ENCODE assay signal across 21 cellular contexts in genomic region chr6:92577077-92577719, GRCh38.
DNase-seq lines count a peak whose midpoint lies in the region; ATAC-seq, FAIRE-seq and TF ChIP-seq lines count a peak whose summit lies in the region.
"Had no signal": no experiment of that assay in that cellular context is flagged by ENCODE, and none has a peak within 500 bp of the region (broad histone marks: within the 10 kb centered on the region; RNA-seq: fewer than 3 reads in every experiment).

No MANE protein-coding gene starts in this region.

- H3K27ac Mint-ChIP-seq in astrocyte (ENCODE audit: unreplicated experiment) = peak overlapping the region; percentile 88
- no peak overlapping the region for H3K27ac Mint-ChIP-seq in stimulated activated effector memory CD8-positive, alpha-beta T cell treated with anti-CD3 and anti-CD28 coated beads, Interleukin-12 subunit alpha, Interleukin-12 subunit beta, amount 100 ng/mL, for 72 hours
- H3K27ac Mint-ChIP-seq in activated T-helper 17 cell treated with anti-CD3 and anti-CD28 coated beads, Interleukin-2, amount 50 U/mL, for 72 hours = no peak overlapping the region
- H3K27ac Mint-ChIP-seq: activated naive CD4-positive, alpha-beta T cell treated with anti-CD3 and anti-CD28 coated beads, Interleukin-2, amount 50 U/mL, for 24 hours; CD4-positive, CD25-positive, alpha-beta regulatory T cell; immature natural killer cell had no signal

- H3K4me3 Mint-ChIP-seq in astrocyte (ENCODE audit: unreplicated experiment) = no peak overlapping the region
- no peak overlapping the region for H3K4me3 Mint-ChIP-seq in stimulated activated effector memory CD8-positive, alpha-beta T cell treated with anti-CD3 and anti-CD28 coated beads, Interleukin-12 subunit alpha, Interleukin-12 subunit beta, amount 100 ng/mL, for 72 hours
- H3K4me3 Mint-ChIP-seq in activated T-helper 17 cell treated with anti-CD3 and anti-CD28 coated beads, Interleukin-2, amount 50 U/mL, for 72 hours = no peak overlapping the region
- H3K4me3 Mint-ChIP-seq: activated naive CD4-positive, alpha-beta T cell treated with anti-CD3 and anti-CD28 coated beads, Interleukin-2, amount 50 U/mL, for 24 hours; CD4-positive, CD25-positive, alpha-beta regulatory T cell; immature natural killer cell had no signal

- no peak for TF ChIP-seq CTCF in astrocyte (IDR thresholded peaks at IDR 0.05; ENCODE audit: insufficient read depth, low read depth, low read length)
- no peak for TF ChIP-seq CTCF in esophagus squamous epithelium (IDR thresholded peaks at IDR 0.05)

- H3K9ac ChIP-seq in astrocyte (ENCODE audit: low read length) = no peak overlapping the region
- H3K9ac ChIP-seq: parathyroid adenoma had no signal

- no peaks in the 10 kb centered on the region for H3K4me1 ChIP-seq in astrocyte (ENCODE audit: insufficient read depth, low read length)
- no peaks in the 10 kb centered on the region for H3K4me1 ChIP-seq in esophagus squamous epithelium
- H3K4me1 ChIP-seq: parathyroid adenoma had no signal

- ATAC-seq in stimulated activated effector memory CD8-positive, alpha-beta T cell treated with anti-CD3 and anti-CD28 coated beads, Interleukin-12 subunit alpha, Interleukin-12 subunit beta, amount 100 ng/mL, for 72 hours = no peak
- no peak for ATAC-seq in activated T-helper 17 cell treated with anti-CD3 and anti-CD28 coated beads, Interleukin-2, amount 50 U/mL, for 72 hours (replicated peaks)
- ATAC-seq: activated CD4-positive, CD25-positive, alpha-beta regulatory T cell treated with anti-CD3 and anti-CD28 coated beads, Interleukin-2, amount 50 U/mL, for 24 hours had no signal

- H3K36me3 ChIP-seq in astrocyte (ENCODE audit: insufficient read depth, low read length) = no peaks in the 10 kb centered on the region
- no peaks in the 10 kb centered on the region for H3K36me3 ChIP-seq in esophagus squamous epithelium

- whole genome bisulfite sequencing in esophagus squamous epithelium, 2 donors = 17 to 72% methylated on average over 1 to 2 of the region's 2 CpGs

- H3K4me3 ChIP-seq in astrocyte (ENCODE audit: insufficient read depth, low read depth, low read length) = no peak overlapping the region
- H3K4me3 ChIP-seq in esophagus squamous epithelium = no peak overlapping the region

- peak overlapping the region; percentile 39 for H2AFZ ChIP-seq in astrocyte (ENCODE audit: low read depth, low read length)
- H2AFZ ChIP-seq: parathyroid adenoma had no signal

- H3K9me3 ChIP-seq in astrocyte (ENCODE audit: insufficient read depth, low read depth, low read length) (no peaks in the 10 kb centered on the region), esophagus squamous epithelium (peaks cover 0 to 12% (median 6%) of the 10 kb centered on the region in 3 donors)

- no peaks in the 10 kb centered on the region for H3K36me3 Mint-ChIP-seq in astrocyte (ENCODE audit: low read depth, unreplicated experiment)
- no peaks in the 10 kb centered on the region for H3K36me3 Mint-ChIP-seq in stimulated activated effector memory CD8-positive, alpha-beta T cell treated with anti-CD3 and anti-CD28 coated beads, Interleukin-12 subunit alpha, Interleukin-12 subunit beta, amount 100 ng/mL, for 72 hours
- no peaks in the 10 kb centered on the region for H3K36me3 Mint-ChIP-seq in activated T-helper 17 cell treated with anti-CD3 and anti-CD28 coated beads, Interleukin-2, amount 50 U/mL, for 72 hours (ENCODE audit: low read depth)
- H3K36me3 Mint-ChIP-seq: activated naive CD4-positive, alpha-beta T cell treated with anti-CD3 and anti-CD28 coated beads, Interleukin-2, amount 50 U/mL, for 24 hours; CD4-positive, CD25-positive, alpha-beta regulatory T cell had no signal

- no peaks in the 10 kb centered on the region for H3K79me2 ChIP-seq in astrocyte (ENCODE audit: insufficient read depth, low read length)
- H3K79me2 ChIP-seq: parathyroid adenoma had no signal

- no peaks in the 10 kb centered on the region for H3K27me3 ChIP-seq in astrocyte (ENCODE audit: insufficient read depth, low read length)
- no peaks in the 10 kb centered on the region for H3K27me3 ChIP-seq in esophagus squamous epithelium

- peaks cover 21% of the 10 kb centered on the region for H3K9me3 Mint-ChIP-seq in astrocyte (ENCODE audit: unreplicated experiment)
- peaks cover 27% of the 10 kb centered on the region for H3K9me3 Mint-ChIP-seq in stimulated activated effector memory CD8-positive, alpha-beta T cell treated with anti-CD3 and anti-CD28 coated beads, Interleukin-12 subunit alpha, Interleukin-12 subunit beta, amount 100 ng/mL, for 72 hours
- H3K9me3 Mint-ChIP-seq in activated T-helper 17 cell treated with anti-CD3 and anti-CD28 coated beads, Interleukin-2, amount 50 U/mL, for 72 hours = peaks cover 24% of the 10 kb centered on the region

- H3K27ac ChIP-seq in astrocyte (ENCODE audit: low read depth, low read length) = no peak overlapping the region
- H3K27ac ChIP-seq in esophagus squamous epithelium = no peak overlapping the region
- H3K27ac ChIP-seq: HL-60, parathyroid adenoma had no signal

- peak; percentile 37 for DNase-seq in NCI-H82 (lab: John Stamatoyannopoulos, UW)
- DNase-seq in NCI-H82 treated with DMSO at 0.1 percent for 48 hours (lab: John Stamatoyannopoulos, UW; ENCODE audit: unreplicated experiment) = no peak
- DNase-seq in astrocyte (ENCODE audit: low read depth) = peak; percentile 80
- peak; percentile 36 for DNase-seq in iris pigment epithelial cell (ENCODE audit: low read depth)
- DNase-seq in smooth muscle cell of the brain vasculature (ENCODE audit: low read depth, low spot score) = peak; percentile 3
- no peak for DNase-seq in esophagus squamous epithelium (lab: John Stamatoyannopoulos, UW)
- no peak for DNase-seq in stimulated activated effector memory CD8-positive, alpha-beta T cell treated with anti-CD3 and anti-CD28 coated beads, Interleukin-12 subunit alpha, Interleukin-12 subunit beta, amount 100 ng/mL, for 72 hours (ENCODE audit: low spot score in 2 of 2)
- DNase-seq: CD4-positive, CD25-positive, alpha-beta regulatory T cell; effector memory CD4-positive, alpha-beta T cell; foreskin melanocyte; immature natural killer cell; NCI-H2029; NCI-H748 treated with DMSO at 0.1 percent for 48 hours; RPMI8226 had no signal

- no peak for TF ChIP-seq POLR2A in esophagus squamous epithelium (IDR thresholded peaks at IDR 0.05)

- no peaks in the 10 kb centered on the region for H3K27me3 Mint-ChIP-seq in astrocyte (ENCODE audit: low read depth, unreplicated experiment)
- no peaks in the 10 kb centered on the region for H3K27me3 Mint-ChIP-seq in activated T-helper 17 cell treated with anti-CD3 and anti-CD28 coated beads, Interleukin-2, amount 50 U/mL, for 72 hours
- H3K27me3 Mint-ChIP-seq: activated naive CD4-positive, alpha-beta T cell treated with anti-CD3 and anti-CD28 coated beads, Interleukin-2, amount 50 U/mL, for 24 hours; CD4-positive, CD25-positive, alpha-beta regulatory T cell had no signal

- H3K4me1 Mint-ChIP-seq in astrocyte (ENCODE audit: low read depth, unreplicated experiment) = peaks cover 29% of the 10 kb centered on the region
- no peaks in the 10 kb centered on the region for H3K4me1 Mint-ChIP-seq in stimulated activated effector memory CD8-positive, alpha-beta T cell treated with anti-CD3 and anti-CD28 coated beads, Interleukin-12 subunit alpha, Interleukin-12 subunit beta, amount 100 ng/mL, for 72 hours
- H3K4me1 Mint-ChIP-seq in activated T-helper 17 cell treated with anti-CD3 and anti-CD28 coated beads, Interleukin-2, amount 50 U/mL, for 72 hours = no peaks in the 10 kb centered on the region
- H3K4me1 Mint-ChIP-seq: activated naive CD4-positive, alpha-beta T cell treated with anti-CD3 and anti-CD28 coated beads, Interleukin-2, amount 50 U/mL, for 24 hours; CD4-positive, CD25-positive, alpha-beta regulatory T cell; immature natural killer cell had no signal

- FAIRE-seq in astrocyte (lab: Jason Lieb, UNC) = no peak
- FAIRE-seq: A204.1, G401.6 had no signal

- H4K20me1 ChIP-seq in astrocyte (ENCODE audit: insufficient read depth, low read length) = no peaks in the 10 kb centered on the region

- intact Hi-C loops in esophagus squamous epithelium (cut with DNase I) = no loop called here

- peak overlapping the region; percentile 57 for H3K4me2 ChIP-seq in astrocyte (ENCODE audit: low read length)

Comparison
In these comparisons a context has a peak if more than half of its experiments do, and no peak if none do; other contexts are left out.
1. DNase-seq: peak in NCI-H82 (single experiment), astrocyte (single experiment), iris pigment epithelial cell (single experiment) and smooth muscle cell of the brain vasculature (single experiment); none in NCI-H82 treated with DMSO at 0.1 percent for 48 hours (single experiment), esophagus squamous epithelium (single experiment) and stimulated activated effector memory CD8-positive, alpha-beta T cell treated with anti-CD3 and anti-CD28 coated beads, Interleukin-12 subunit alpha, Interleukin-12 subunit beta, amount 100 ng/mL, for 72 hours (0 of 2).